8 cellular contexts compared by ENCODE assay signal in the genomic region with DNA sequence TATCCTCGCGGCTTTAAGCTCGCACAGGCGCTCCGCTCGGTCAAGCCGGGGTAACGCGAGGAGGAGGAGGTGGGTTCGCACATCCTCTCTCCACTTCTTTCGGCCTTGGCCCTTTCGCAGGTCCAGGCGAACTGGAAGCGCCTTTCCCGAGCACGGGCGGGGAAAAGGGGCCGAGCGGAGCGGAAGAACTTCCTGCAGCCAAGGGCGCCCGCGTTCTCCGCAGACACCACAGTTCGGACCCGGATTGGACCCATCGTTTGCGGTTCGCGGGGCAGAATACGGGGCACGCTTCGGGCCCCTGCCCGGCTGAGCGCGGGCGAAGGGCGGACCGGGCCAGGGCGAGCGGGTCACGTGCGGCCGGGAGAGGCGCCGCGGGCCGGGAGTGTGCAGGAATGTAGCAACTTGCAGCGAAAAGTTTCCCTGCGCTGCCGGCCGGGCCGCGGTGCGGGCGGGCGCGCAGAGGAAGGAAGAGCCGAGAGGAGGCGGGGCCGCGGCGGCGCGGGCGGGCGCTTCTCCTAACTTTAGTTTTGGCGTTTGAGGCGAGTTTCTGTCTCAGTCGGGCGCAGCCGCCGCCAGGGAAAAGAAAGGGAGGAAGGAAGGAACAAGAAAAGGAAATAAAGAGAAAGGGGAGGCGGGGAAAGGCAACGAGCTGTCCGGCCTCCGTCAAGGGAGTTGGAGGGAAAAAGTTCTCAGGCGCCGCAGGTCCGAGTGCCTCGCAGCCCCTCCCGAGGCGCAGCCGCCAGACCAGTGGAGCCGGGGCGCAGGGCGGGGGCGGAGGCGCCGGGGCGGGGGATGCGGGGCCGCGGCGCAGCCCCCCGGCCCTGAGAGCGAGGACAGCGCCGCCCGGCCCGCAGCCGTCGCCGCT. TPM values are rescaled to one million over a fixed set of nuclear protein-coding genes. Genes with fewer than 3 reads are reported as not detected.
DNase-seq lines count a peak whose midpoint lies in the region; ATAC-seq, FAIRE-seq and TF ChIP-seq lines count a peak whose summit lies in the region.

Gene YAP1, plus strand, starts transcription at position 552 of the 865 bp plus-strand sequence. CDS start 402 bp downstream, outside the sequence.

- no peak within 1 kb of the TSS for H3K23ac ChIP-seq in H1 (ENCODE audit: insufficient read length)
- H3K23ac ChIP-seq in mesenchymal stem cell (ENCODE audit: low read length in 2 of 2): peak within 1 kb of the TSS; percentile 99 to 100

- H4K91ac ChIP-seq in H1 (replicated peaks; ENCODE audit: insufficient read length, low read length) (peak within 1 kb of the TSS; percentile 93), mesenchymal stem cell (ENCODE audit: low read length) (peak within 1 kb of the TSS; percentile 100)

- peak within 1 kb of the TSS; percentile 94 for H2BK5ac ChIP-seq in H1 (ENCODE audit: low read depth, low read length)
- H2BK5ac ChIP-seq in mesenchymal stem cell (ENCODE audit: low read depth, low read length, poor library complexity, severe bottlenecking): peak within 1 kb of the TSS; percentile 99

- peaks cover 0 to 32% of the 10 kb centered on the region in 2 experiments; a peak in 3 of 4 replicates for H3K79me2 ChIP-seq in H1 (ENCODE audit: control insufficient read depth in 1 of 2, insufficient read depth in 2 of 2, low read length in 2 of 2)

- no peak within 1 kb of the TSS for H2BK20ac ChIP-seq in H1 (ENCODE audit: low read length)

- no peaks in the 10 kb centered on the region for H3K9me3 ChIP-seq in H1 (ENCODE audit: insufficient read depth in 2 of 2, low read depth in 1 of 2, low read length in 1 of 2)
- no peaks in the 10 kb centered on the region for H3K9me3 ChIP-seq in mesenchymal stem cell (ENCODE audit: control insufficient read depth, low read length)

- TF ChIP-seq RAD21 in H1 (IDR thresholded peaks at IDR 0.05 in 1 of 2, conservative IDR thresholded peaks at IDR 0.05 in 1 of 2; ENCODE audit: low read depth in 2 of 2, low read length in 2 of 2): 0 out of 4 replicates have a peak, but pooled peaks of 1 of the 2 experiments have one; percentile 9

- POLR2A ChIA-PET in H1 (lab: Charles Lee; ENCODE audit: partially characterized antibody): interaction anchor here (0.7 to 1.7 kb wide), 20 partner anchors 8 to 195 kb away, joined by 3 to 7 read pairs (median 3); partner anchors contain the start of gene CEP126

- H4K20me1 ChIP-seq in H1 (replicated peaks in 1 of 2; ENCODE audit: control insufficient read depth in 1 of 2, insufficient read depth in 2 of 2, low read length in 2 of 2): no peaks in the 10 kb centered on the region

- H3K4me3 ChIP-seq in H1 (ENCODE audit: extremely low read depth in 1 of 4, insufficient read depth in 2 of 4, low read depth in 3 of 4, low read length in 4 of 4) (peak within 1 kb of the TSS; percentile 73 to 99 (median 84)), mesenchymal stem cell (ENCODE audit: insufficient read depth in 1 of 2, low read depth in 1 of 2, low read length in 2 of 2) (peak within 1 kb of the TSS; percentile 82 to 96)

- H3K27me3 Mint-ChIP-seq in activated CD8-positive, alpha-beta memory T cell treated with anti-CD3 and anti-CD28 coated beads, Interleukin-2, amount 10 ng/mL, durations not matched to agents 7 days and 5 days: peaks cover 54% of the 10 kb centered on the region

- H3K4me1 ChIP-seq in H1 (replicated peaks in 1 of 4; ENCODE audit: control insufficient read depth in 3 of 4, insufficient read depth in 4 of 4, low read length in 3 of 4) (peaks cover 0 to 11% (median 1%) of the 10 kb centered on the region in 4 experiments; a peak in 3 of 7 replicates), mesenchymal stem cell (ENCODE audit: control insufficient read depth, insufficient read depth, low read depth, low read length) (no peaks in the 10 kb centered on the region)

- peak within 1 kb of the TSS; percentile 88 for H3K18ac ChIP-seq in H1 (ENCODE audit: extremely low read depth, low read length)
- H3K18ac ChIP-seq in mesenchymal stem cell (ENCODE audit: low read depth in 1 of 2, low read length in 2 of 2): peak within 1 kb of the TSS; percentile 98 to 99

- WGBS in H1 (ENCODE audit: extremely low coverage in 1 of 2, insufficient coverage in 1 of 2, insufficient read length in 1 of 2, insufficient replicate concordance in 2 of 2, low coverage in 1 of 2, low lambda C conversion rate in 2 of 2, missing lambda C conversion rate in 1 of 2), 2 experiments: 1% methylated on average over 58 of the region's 104 CpGs; no CpG with 5 or more reads in 1 of the 2 experiments
- WGBS in mesenchymal stem cell: under 1% methylated on average over 97 of the region's 104 CpGs

- CTCF ChIA-PET in activated CD8-positive, alpha-beta memory T cell treated with anti-CD3 and anti-CD28 coated beads, Interleukin-2, amount 10 ng/mL, durations not matched to agents 7 days and 5 days (lab: Charles Lee): no interaction called here
- CTCF ChIA-PET in H1 (lab: Charles Lee; ENCODE audit: partially characterized antibody): interaction anchor here (0.7 to 1.0 kb wide), 2 partner anchors 100 to 102 kb away, joined by 3 read pairs; no protein-coding TSS in a partner anchor

- H3K27ac ChIP-seq in H1 (ENCODE audit: low read depth, low read length) (peak within 1 kb of the TSS; percentile 97), mesenchymal stem cell (ENCODE audit: low read length, poor library complexity, severe bottlenecking) (peak within 1 kb of the TSS; percentile 99)

- peak in 1 of 2 experiments; percentile 78; a peak in 2 of 3 replicates for TF ChIP-seq POLR2A in H1 (IDR thresholded peaks at IDR 0.05; ENCODE audit: control extremely low read depth in 1 of 2, low read depth in 2 of 2, low read length in 2 of 2)

- H3K9ac ChIP-seq in H1 (replicated peaks in 1 of 4; ENCODE audit: extremely low read depth in 1 of 4, low read depth in 3 of 4, low read length in 3 of 4): peak within 1 kb of the TSS; percentile 90 to 98 (median 96)
- peak within 1 kb of the TSS; percentile 99 for H3K9ac ChIP-seq in mesenchymal stem cell (ENCODE audit: low read length)

- H3K4me1 Mint-ChIP-seq in activated CD8-positive, alpha-beta memory T cell treated with anti-CD3 and anti-CD28 coated beads, Interleukin-2, amount 10 ng/mL, durations not matched to agents 7 days and 5 days: peaks cover 11% of the 10 kb centered on the region

- H3K27me3 ChIP-seq in H1 (replicated peaks in 1 of 4; ENCODE audit: control insufficient read depth in 3 of 4, extremely low read depth in 1 of 4, insufficient read depth in 3 of 4, low read length in 3 of 4) (no peaks in the 10 kb centered on the region), mesenchymal stem cell (ENCODE audit: control insufficient read depth in 1 of 2, insufficient read depth in 1 of 2, low read length in 2 of 2) (no peaks in the 10 kb centered on the region)

- H2AFZ ChIP-seq in H1 (ENCODE audit: low read length): 0 out of 2 replicates have a peak within 1 kb of the TSS, but pooled peaks have one; percentile 1
- peak within 1 kb of the TSS; percentile 29 for H2AFZ ChIP-seq in mesenchymal stem cell (ENCODE audit: low read depth, low read length)

- peak within 1 kb of the TSS; percentile 96 for H3K56ac ChIP-seq in H1 (replicated peaks; ENCODE audit: insufficient read length, low read depth, low read length)

- peak within 1 kb of the TSS; percentile 84 for H3K4me3 Mint-ChIP-seq in activated CD8-positive, alpha-beta memory T cell treated with anti-CD3 and anti-CD28 coated beads, Interleukin-2, amount 10 ng/mL, durations not matched to agents 7 days and 5 days

- H4K5ac ChIP-seq in H1 (ENCODE audit: insufficient read length, low read depth, low read length): peak within 1 kb of the TSS; percentile 86

- peak; percentile 33 to 85; a peak in 2 of 3 replicates for TF ChIP-seq EP300 in H1 (IDR thresholded peaks at IDR 0.05; ENCODE audit: borderline replicate concordance in 1 of 2, low read depth in 2 of 2, low read length in 2 of 2)

- H2BK12ac ChIP-seq in H1 (ENCODE audit: low read depth, low read length) (peak within 1 kb of the TSS; percentile 55; the same call in 1 of the 2 replicates), mesenchymal stem cell (ENCODE audit: low read length in 2 of 2) (peak within 1 kb of the TSS in 1 of 2 experiments; percentile 93)

- H2AK5ac ChIP-seq in H1 (ENCODE audit: low read depth, low read length) (no peak within 1 kb of the TSS), mesenchymal stem cell (ENCODE audit: low read length, severe bottlenecking) (peak within 1 kb of the TSS; percentile 80)

- no peak for TF ChIP-seq CTCF in H1 (IDR thresholded peaks at IDR 0.05; ENCODE audit: control extremely low read depth in 1 of 3, insufficient read depth in 1 of 3, low read depth in 1 of 3, low read length in 3 of 3)

- ATAC-seq in GM18499 (IDR thresholded peaks at IDR 0.05; ENCODE audit: insufficient read depth, unreplicated experiment): peak; percentile 72
- ATAC-seq in HG02763 (IDR thresholded peaks at IDR 0.05; ENCODE audit: unreplicated experiment): peak; percentile 73
- ATAC-seq in activated CD8-positive, alpha-beta memory T cell treated with anti-CD3 and anti-CD28 coated beads, Interleukin-2, amount 10 ng/mL, durations not matched to agents 7 days and 5 days: peak; percentile 85

- peaks cover 5% of the 10 kb centered on the region for H3K23me2 ChIP-seq in H1 (ENCODE audit: low read depth, low read length)

- peak within 1 kb of the TSS; percentile 49 for H3K27ac Mint-ChIP-seq in activated CD8-positive, alpha-beta memory T cell treated with anti-CD3 and anti-CD28 coated beads, Interleukin-2, amount 10 ng/mL, durations not matched to agents 7 days and 5 days

- H3K36me3 ChIP-seq in H1 (ENCODE audit: control insufficient read depth in 2 of 4, insufficient read depth in 4 of 4, low read length in 3 of 4) (peaks cover 0 to 7% (median 0%) of the 10 kb centered on the region in 4 experiments; a peak in 1 of 8 replicates), mesenchymal stem cell (ENCODE audit: control insufficient read depth in 1 of 2, insufficient read depth in 2 of 2, low read depth in 1 of 2, low read length in 2 of 2) (peaks cover 0 to 11% of the 10 kb centered on the region in 2 experiments)

- H3K4me2 ChIP-seq in H1 (ENCODE audit: insufficient read depth in 1 of 2, low read depth in 2 of 2, low read length in 2 of 2) (peak within 1 kb of the TSS; percentile 74 to 85), mesenchymal stem cell (ENCODE audit: low read length, poor library complexity, severe bottlenecking) (peak within 1 kb of the TSS; percentile 92)

- FAIRE-seq in H1 (lab: Jason Lieb, UNC): no peak

- no peaks in the 10 kb centered on the region for H3K79me1 ChIP-seq in H1 (ENCODE audit: low read depth, low read length)
- peaks cover 2% of the 10 kb centered on the region for H3K79me1 ChIP-seq in mesenchymal stem cell (replicated peaks; ENCODE audit: low read length, poor library complexity, severe bottlenecking)

- H2BK15ac ChIP-seq in H1 (ENCODE audit: low read length) (no peak within 1 kb of the TSS), mesenchymal stem cell (ENCODE audit: low read depth, poor library complexity, severe bottlenecking) (peak within 1 kb of the TSS; percentile 100)

- H3K14ac ChIP-seq in H1 (ENCODE audit: insufficient read length) (no peak within 1 kb of the TSS), mesenchymal stem cell (ENCODE audit: low read length in 2 of 2) (peak within 1 kb of the TSS; percentile 95 to 100)

- no peak within 1 kb of the TSS for H2BK120ac ChIP-seq in H1 (replicated peaks; ENCODE audit: low read depth, low read length)
- H2BK120ac ChIP-seq in mesenchymal stem cell (ENCODE audit: low read depth, low read length): peak within 1 kb of the TSS; percentile 98

- H4K8ac ChIP-seq in H1 (ENCODE audit: extremely low read depth, insufficient read depth, low read length): peak within 1 kb of the TSS; percentile 98
- H4K8ac ChIP-seq in mesenchymal stem cell (ENCODE audit: low read length): peak within 1 kb of the TSS; percentile 97

- H3K9me3 Mint-ChIP-seq in activated CD8-positive, alpha-beta memory T cell treated with anti-CD3 and anti-CD28 coated beads, Interleukin-2, amount 10 ng/mL, durations not matched to agents 7 days and 5 days (ENCODE audit: low read depth): no peaks in the 10 kb centered on the region

- H3K36me3 Mint-ChIP-seq in activated CD8-positive, alpha-beta memory T cell treated with anti-CD3 and anti-CD28 coated beads, Interleukin-2, amount 10 ng/mL, durations not matched to agents 7 days and 5 days: peaks cover 1% of the 10 kb centered on the region

- DNase-seq in NCI-H510A treated with DMSO at 0.1 percent for 48 hours (lab: John Stamatoyannopoulos, UW): peak; percentile 25
- peak; percentile 68 for DNase-seq in activated CD8-positive, alpha-beta memory T cell treated with anti-CD3 and anti-CD28 coated beads, Interleukin-2, amount 10 ng/mL, durations not matched to agents 7 days and 5 days
- peak; percentile 57 to 91 for DNase-seq in H1 (ENCODE audit: low read depth in 1 of 2, low spot score in 2 of 2)
- DNase-seq in mesenchymal stem cell: peak; percentile 96
- DNase-seq in stimulated activated CD4-positive, alpha-beta T cell treated with anti-CD3 and anti-CD28 coated beads, TNF-alpha, amount 100 ng/mL, for 48 hours (ENCODE audit: low read depth in 3 of 3): peak; percentile 37 to 56 (median 44)
- no peak for DNase-seq in NCI-H2081 treated with DMSO at 0.1 percent for 48 hours (lab: John Stamatoyannopoulos, UW)

- H3K4ac ChIP-seq in H1 (replicated peaks; ENCODE audit: insufficient read length, low read depth, low read length): peak within 1 kb of the TSS; percentile 69
- H3K4ac ChIP-seq in mesenchymal stem cell (ENCODE audit: low read depth in 1 of 2, low read length in 2 of 2): peak within 1 kb of the TSS; percentile 97 to 100

RNA-seq across cellular contexts. Expression of gene YAP1, which starts in this region (rescaled TPM):
- total RNA-seq in activated CD8-positive, alpha-beta memory T cell treated with anti-CD3 and anti-CD28 coated beads, Interleukin-2, amount 10 ng/mL, durations not matched to agents 7 days and 5 days: under 1 TPM in 1 of 2 experiments, not detected in 1; 0.09 TPM
- total RNA-seq in H1 (2021; fragmentation: NEBNext Ultra II Directional; extraction: Animal tissue kit (Norgen Biotek cat#: 25700)): 108 and 111 TPM in 2 replicates
- polyA plus RNA-seq in H1 (2011; rRNA removed): 62.0 and 95.9 TPM in 2 replicates
- polyA plus RNA-seq in H1 (2011; cell fraction: cytosol; rRNA removed): 74.3 TPM
- polyA plus RNA-seq in H1 (2011; cell fraction: nucleus; rRNA removed): 89.1 TPM
- polyA plus RNA-seq in H1 (2012, experiment 1 of 2): 67.4 to 86.0 TPM (median 83.4 TPM) in 4 replicates
- polyA plus RNA-seq in H1 (2012, experiment 2 of 2): 6.5 TPM
- polyA plus RNA-seq in H1 (2013, experiment 1 of 2): 49.6 TPM
- polyA plus RNA-seq in H1 (2013, experiment 2 of 2): 48.7 TPM
- 257 and 298 TPM in 2 replicates for polyA minus RNA-seq in H1 (2011; rRNA and poly(A)+ RNA removed)
- 107 TPM for polyA minus RNA-seq in H1 (2011; cell fraction: cytosol; rRNA and poly(A)+ RNA removed)
- polyA minus RNA-seq in H1 (2011; cell fraction: nucleus; rRNA and poly(A)+ RNA removed): 147 TPM
- polyA plus RNA-seq in mesenchymal stem cell (2013, experiment 1 of 2): 85.8 TPM
- 87.1 TPM for polyA plus RNA-seq in mesenchymal stem cell (2013, experiment 2 of 2)

Comparison
In these comparisons a context has a peak if more than half of its experiments do, and no peak if none do; other contexts are left out.
1. RNA of gene YAP1 (total RNA-seq): 108 to 111 TPM in H1; 0.09 TPM in activated CD8-positive, alpha-beta memory T cell treated with anti-CD3 and anti-CD28 coated beads, Interleukin-2, amount 10 ng/mL, durations not matched to agents 7 days and 5 days; every median in the first group is over 10 times any median in the second.
2. Peak in DNase-seq and ATAC-seq in activated CD8-positive, alpha-beta memory T cell treated with anti-CD3 and anti-CD28 coated beads, Interleukin-2, amount 10 ng/mL, durations not matched to agents 7 days and 5 days; RNA of the gene not detected or under 1 TPM.
3. Peak in every context shown above with its lines, with median percentiles within 50 percentile points of each other: ATAC-seq.